1 cellular context compared by ENCODE assay signal in genomic region chr4:99202536-99202935, GRCh38.
TF ChIP-seq lines count a peak whose summit lies in the region.

No MANE protein-coding gene starts in this region.

TF ChIP-seq in IMR-90, 13 proteins besides CTCF, POLR2A, EP300 and RAD21 (continued from another document):
- no peak for TF ChIP-seq RFX5 (IDR thresholded peaks at IDR 0.05; ENCODE audit: low read depth, low read length)
- TF ChIP-seq MXI1 (IDR thresholded peaks at IDR 0.05; ENCODE audit: borderline replicate concordance, low read depth, low read length) = no peak
- TF ChIP-seq CEBPB (IDR thresholded peaks at IDR 0.05; ENCODE audit: low read depth, low read length) = no peak
- no peak for TF ChIP-seq BHLHE40 (IDR thresholded peaks at IDR 0.05; ENCODE audit: low read depth, low read length)
- no peak for TF ChIP-seq FOS (IDR thresholded peaks at IDR 0.05; ENCODE audit: low read depth, low read length)
